Comparison of ENCODE assay signal across 23 cellular contexts in the genomic region with DNA sequence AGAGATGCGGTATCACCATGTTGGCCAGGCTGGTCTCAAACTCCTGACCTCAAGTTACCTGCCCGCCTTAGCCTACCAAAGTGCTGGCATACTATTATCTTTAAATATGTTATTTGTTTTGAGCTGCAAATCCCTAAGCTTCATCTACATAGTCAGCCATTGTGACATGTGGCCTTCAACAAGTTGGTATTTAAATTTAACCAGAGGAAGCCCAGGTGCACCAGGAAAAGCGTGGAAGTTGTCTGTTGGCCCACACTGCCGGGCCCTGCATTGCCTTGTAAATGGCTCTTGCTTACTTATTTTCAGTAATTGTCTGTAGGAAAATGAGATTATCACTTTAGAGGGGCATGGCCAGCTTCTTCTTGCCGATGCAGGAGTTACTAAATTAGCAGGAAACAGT. TPM values are rescaled to one million over a fixed set of nuclear protein-coding genes. Genes with fewer than 3 reads are reported as not detected.
DNase-seq lines count a peak whose midpoint lies in the region; ATAC-seq, FAIRE-seq and TF ChIP-seq lines count a peak whose summit lies in the region.
"Had no signal": no experiment of that assay in that cellular context is flagged by ENCODE, and none has a peak within 500 bp of the region (broad histone marks: within the 10 kb centered on the region; RNA-seq: fewer than 3 reads in every experiment).

No MANE protein-coding gene starts in this region.

- TF ChIP-seq CTCF in GM23338 (conservative IDR thresholded peaks at IDR 0.05; ENCODE audit: low read depth in 2 of 2), result no peak
- TF ChIP-seq CTCF in H1 (IDR thresholded peaks at IDR 0.05; ENCODE audit: control extremely low read depth in 1 of 3, insufficient read depth in 1 of 3, low read depth in 1 of 3, low read length in 3 of 3), result no peak

- H3K4me3 ChIP-seq in GM23338 (0 out of 2 replicates have a peak overlapping the region, but pooled peaks have one; percentile 1), HUES48 (ENCODE audit: low read depth, low read length) (no peak overlapping the region), H1 (ENCODE audit: extremely low read depth in 1 of 4, insufficient read depth in 2 of 4, low read depth in 3 of 4, low read length in 4 of 4) (peak overlapping the region in 1 of 4 experiments; percentile 8; a peak in 1 of 8 replicates), iPS-20b (ENCODE audit: low read length) (peak overlapping the region; percentile 43; the same call in 1 of the 2 replicates)
- H3K4me3 ChIP-seq: BLaER1, GM12878, GM23248, HAP-1 had no signal

- no peak overlapping the region for H3K23ac ChIP-seq in H1 (ENCODE audit: insufficient read length)

- no peak overlapping the region for H3K9ac ChIP-seq in HUES48 (ENCODE audit: low read depth, low read length)
- no peak overlapping the region for H3K9ac ChIP-seq in H1 (replicated peaks in 1 of 4; ENCODE audit: extremely low read depth in 1 of 4, low read depth in 3 of 4, low read length in 3 of 4)
- peak overlapping the region; percentile 51; the same call in 1 of the 2 replicates for H3K9ac ChIP-seq in iPS-20b (ENCODE audit: low read depth, low read length)
- H3K9ac ChIP-seq: BLaER1, GM23248 had no signal

- POLR2A ChIA-PET in H1 (lab: Charles Lee; ENCODE audit: partially characterized antibody), result interaction anchor here (0.6 to 3.5 kb wide), 11 partner anchors 8 to 145 kb away, joined by 3 to 19 read pairs (median 4); a partner anchor contains a TSS

- TF ChIP-seq POLR2A in H1 (IDR thresholded peaks at IDR 0.05; ENCODE audit: control extremely low read depth in 1 of 2, low read depth in 2 of 2, low read length in 2 of 2), result no peak

- no peaks in the 10 kb centered on the region; the same call in 2 of the 3 replicates for H3K36me3 Mint-ChIP-seq in GM23338 (ENCODE audit: low read depth)
- H3K36me3 Mint-ChIP-seq: CD8-positive, alpha-beta memory T cell; IgD-negative memory B cell had no signal

- peak; percentile 71 for DNase-seq in GM23338 (ENCODE audit: low spot score)
- no peak for DNase-seq in H1 (ENCODE audit: low read depth in 1 of 2, low spot score in 2 of 2)
- no peak for DNase-seq in NK-92 treated with Interleukin-12 subunit alpha and Interleukin-12 subunit beta, amount 100 ng/mL, for 24 hours (lab: John Stamatoyannopoulos, UW)
- DNase-seq in NCI-H146 treated with DMSO at 0.1 percent for 48 hours (lab: John Stamatoyannopoulos, UW; ENCODE audit: unreplicated experiment), result no peak
- DNase-seq: 8988T; CD8-positive, alpha-beta memory T cell; COR-L47; DMS 273 treated with DMSO at 0.1 percent for 48 hours; DMS53; DND-41; EL; GM23248; KBM-7 had no signal

- ATAC-seq in GM23338 (peak; percentile 76), GM21360 (IDR thresholded peaks at IDR 0.05; ENCODE audit: unreplicated experiment) (no peak), esophagus mucosa (no peak)
- ATAC-seq: GM12878 had no signal

- H4K5ac ChIP-seq in H1 (ENCODE audit: insufficient read length, low read depth, low read length), result no peak overlapping the region

- peaks cover 2% of the 10 kb centered on the region; the same call in 1 of the 2 replicates for H3K79me1 ChIP-seq in H1 (ENCODE audit: low read depth, low read length)

- H3K23me2 ChIP-seq in H1 (ENCODE audit: low read depth, low read length), result peaks cover 4% of the 10 kb centered on the region; the same call in 1 of the 2 replicates

- no peaks in the 10 kb centered on the region for H3F3A ChIP-seq in GM23338 (replicated peaks; ENCODE audit: low read depth)

- no peak overlapping the region for H3K56ac ChIP-seq in H1 (replicated peaks; ENCODE audit: insufficient read length, low read depth, low read length)

- H2BK20ac ChIP-seq in H1 (ENCODE audit: low read length), result no peak overlapping the region; the same call in 1 of the 2 replicates

- H3K18ac ChIP-seq in H1 (ENCODE audit: extremely low read depth, low read length), result no peak overlapping the region

- H3K4me1 ChIP-seq in GM23338 (ENCODE audit: insufficient read depth) (peaks cover 80% of the 10 kb centered on the region), HUES48 (ENCODE audit: control insufficient read depth, insufficient read depth, low read length) (peaks cover 43% of the 10 kb centered on the region), H1 (replicated peaks in 1 of 4; ENCODE audit: control insufficient read depth in 3 of 4, insufficient read depth in 4 of 4, low read length in 3 of 4) (peaks cover 2 to 31% (median 14%) of the 10 kb centered on the region in 4 experiments; a peak in 6 of 7 replicates), iPS-20b (ENCODE audit: insufficient read depth, low read length) (peaks cover 41% of the 10 kb centered on the region; the same call in 1 of the 2 replicates)

- H2BK15ac ChIP-seq in H1 (ENCODE audit: low read length), result no peak overlapping the region

- 34% methylated on average over 5 of the region's 5 CpGs; no CpG with 5 or more reads in 1 of the 2 experiments for WGBS in H1 (ENCODE audit: extremely low coverage in 1 of 2, insufficient coverage in 1 of 2, insufficient read length in 1 of 2, insufficient replicate concordance in 2 of 2, low coverage in 1 of 2, low lambda C conversion rate in 2 of 2, missing lambda C conversion rate in 1 of 2), 2 experiments

- peak overlapping the region; percentile 96 for H3K27ac Mint-ChIP-seq in GM23338
- H3K27ac Mint-ChIP-seq: CD14-positive monocyte; CD8-positive, alpha-beta memory T cell; IgD-negative memory B cell had no signal

- H3K27ac ChIP-seq in GM23338 (ENCODE audit: low read depth) (peak overlapping the region; percentile 87), HUES48 (ENCODE audit: low read depth, low read length) (peak overlapping the region; percentile 71), H1 (ENCODE audit: low read depth, low read length) (peak overlapping the region; percentile 17; the same call in 1 of the 2 replicates), iPS-20b (ENCODE audit: low read length) (no peak overlapping the region)
- H3K27ac ChIP-seq: BLaER1, GM23248 had no signal

- H2AK5ac ChIP-seq in H1 (ENCODE audit: low read depth, low read length), result no peak overlapping the region; the same call in 1 of the 2 replicates

- H3K36me3 ChIP-seq in GM23338 (ENCODE audit: insufficient read depth), result no peaks in the 10 kb centered on the region
- H3K36me3 ChIP-seq in HUES48 (ENCODE audit: control insufficient read depth, insufficient read depth, low read length), result no peaks in the 10 kb centered on the region
- H3K36me3 ChIP-seq in H1 (ENCODE audit: control insufficient read depth in 2 of 4, insufficient read depth in 4 of 4, low read length in 3 of 4), result no peaks in the 10 kb centered on the region; a peak in 1 of 8 replicates
- no peaks in the 10 kb centered on the region for H3K36me3 ChIP-seq in iPS-20b (ENCODE audit: insufficient read depth, low read depth, low read length)
- H3K36me3 ChIP-seq: BLaER1, HAP-1 had no signal

- H3K27me3 ChIP-seq in GM23338 (ENCODE audit: insufficient read depth) (no peaks in the 10 kb centered on the region), HUES48 (ENCODE audit: control insufficient read depth, insufficient read depth, low read length) (no peaks in the 10 kb centered on the region), H1 (replicated peaks in 1 of 4; ENCODE audit: control insufficient read depth in 3 of 4, extremely low read depth in 1 of 4, insufficient read depth in 3 of 4, low read length in 3 of 4) (no peaks in the 10 kb centered on the region), iPS-20b (ENCODE audit: insufficient read depth, low read length) (no peaks in the 10 kb centered on the region)

- no peak overlapping the region for H3K14ac ChIP-seq in H1 (ENCODE audit: insufficient read length)

- no peaks in the 10 kb centered on the region for H3K9me2 ChIP-seq in GM23338 (ENCODE audit: insufficient read depth)

- H3K4ac ChIP-seq in H1 (replicated peaks; ENCODE audit: insufficient read length, low read depth, low read length), result peak overlapping the region; percentile 5

- H3K9me3 ChIP-seq in HUES48 (ENCODE audit: control insufficient read depth, insufficient read depth, low read length) (no peaks in the 10 kb centered on the region), H1 (ENCODE audit: insufficient read depth in 2 of 2, low read depth in 1 of 2, low read length in 1 of 2) (no peaks in the 10 kb centered on the region), iPS-20b (ENCODE audit: insufficient read depth, low read depth, low read length) (no peaks in the 10 kb centered on the region)
- H3K9me3 ChIP-seq: BLaER1, HAP-1 had no signal

- CTCF ChIA-PET in H1 (lab: Charles Lee; ENCODE audit: partially characterized antibody), result interaction anchor here (0.5 to 2.7 kb wide), 13 partner anchors 9 to 960 kb away, joined by 3 to 13 read pairs (median 4); a partner anchor contains a TSS

- H4K91ac ChIP-seq in H1 (replicated peaks; ENCODE audit: insufficient read length, low read length), result peak overlapping the region; percentile 65

- H3K79me2 ChIP-seq in GM23338 (replicated peaks; ENCODE audit: insufficient read depth) (peaks cover 98% of the 10 kb centered on the region), H1 (ENCODE audit: control insufficient read depth in 1 of 2, insufficient read depth in 2 of 2, low read length in 2 of 2) (peaks cover 49 to 100% of the 10 kb centered on the region in 2 experiments)

- H3K9me3 Mint-ChIP-seq in GM23338, result no peaks in the 10 kb centered on the region
- H3K9me3 Mint-ChIP-seq: CD8-positive, alpha-beta memory T cell; IgD-negative memory B cell had no signal

- H2BK5ac ChIP-seq in H1 (ENCODE audit: low read depth, low read length), result peak overlapping the region; percentile 40

- H2AFZ ChIP-seq in GM23338 (no peak overlapping the region), H1 (ENCODE audit: low read length) (no peak overlapping the region)
- H2AFZ ChIP-seq: GM23248 had no signal

- peaks cover 33% of the 10 kb centered on the region for H4K20me1 ChIP-seq in GM23338 (replicated peaks; ENCODE audit: insufficient read depth)
- H4K20me1 ChIP-seq in H1 (replicated peaks in 1 of 2; ENCODE audit: control insufficient read depth in 1 of 2, insufficient read depth in 2 of 2, low read length in 2 of 2), result peaks cover 11 to 12% of the 10 kb centered on the region in 2 experiments

- H4K8ac ChIP-seq in H1 (ENCODE audit: extremely low read depth, insufficient read depth, low read length), result no peak overlapping the region

- H3K4me3 Mint-ChIP-seq in GM23338, result peak overlapping the region; percentile 32; the same call in 1 of the 3 replicates
- H3K4me3 Mint-ChIP-seq: CD14-positive monocyte; CD8-positive, alpha-beta memory T cell; IgD-negative memory B cell had no signal

- FAIRE-seq in H1 (lab: Jason Lieb, UNC), result no peak
- FAIRE-seq: GM12878, GM19239 had no signal

- no peak overlapping the region for H2BK12ac ChIP-seq in H1 (ENCODE audit: low read depth, low read length)

- no peak for TF ChIP-seq RAD21 in H1 (IDR thresholded peaks at IDR 0.05 in 1 of 2, conservative IDR thresholded peaks at IDR 0.05 in 1 of 2; ENCODE audit: low read depth in 2 of 2, low read length in 2 of 2)

- H3K4me1 Mint-ChIP-seq in GM23338, result peaks cover 66% of the 10 kb centered on the region
- H3K4me1 Mint-ChIP-seq: IgD-negative memory B cell had no signal

- H3K4me2 ChIP-seq in GM23338, result peak overlapping the region; percentile 5
- H3K4me2 ChIP-seq in H1 (ENCODE audit: insufficient read depth in 1 of 2, low read depth in 2 of 2, low read length in 2 of 2), result peak overlapping the region; percentile 33 to 37; a peak in 3 of 4 replicates
- H3K4me2 ChIP-seq: BLaER1 had no signal

- H2BK120ac ChIP-seq in H1 (replicated peaks; ENCODE audit: low read depth, low read length), result peak overlapping the region; percentile 94

- no peak; a peak in 1 of 3 replicates for TF ChIP-seq EP300 in H1 (IDR thresholded peaks at IDR 0.05; ENCODE audit: borderline replicate concordance in 1 of 2, low read depth in 2 of 2, low read length in 2 of 2)

- H3K27me3 Mint-ChIP-seq in GM23338 (ENCODE audit: insufficient read depth, low read depth, poor library complexity), result peaks cover 10% of the 10 kb centered on the region

RNA-seq across cellular contexts. Expression of a gene that starts 6.0 kb away (rescaled TPM):
- total RNA-seq in GM23338 (2014; rRNA removed; shearing (Covaris generic)), result 64.7 and 74.2 TPM in 2 replicates
- polyA plus RNA-seq in GM23338 (2016; fragmentation: Nextera tagmentation; extraction: Ambion mirVana), result 48.9 and 50.5 TPM in 2 replicates
- total RNA-seq in H1 (2021; fragmentation: NEBNext Ultra II Directional; extraction: Animal tissue kit (Norgen Biotek cat#: 25700)), result 135 and 138 TPM in 2 replicates
- 17.6 and 19.7 TPM in 2 replicates for polyA plus RNA-seq in H1 (2011; rRNA removed)
- polyA plus RNA-seq in H1 (2011; cell fraction: cytosol; rRNA removed), result 34.7 TPM
- 91.3 TPM for polyA plus RNA-seq in H1 (2011; cell fraction: nucleus; rRNA removed)
- polyA plus RNA-seq in H1 (2012, experiment 1 of 2), result 42.6 to 53.5 TPM (median 51.2 TPM) in 4 replicates
- 2.1 TPM for polyA plus RNA-seq in H1 (2012, experiment 2 of 2)
- 61.9 TPM for polyA plus RNA-seq in H1 (2013, experiment 1 of 2)
- 56.0 TPM for polyA plus RNA-seq in H1 (2013, experiment 2 of 2)
- polyA minus RNA-seq in H1 (2011; rRNA and poly(A)+ RNA removed), result 69.2 and 84.2 TPM in 2 replicates
- polyA minus RNA-seq in H1 (2011; cell fraction: cytosol; rRNA and poly(A)+ RNA removed), result 47.3 TPM
- polyA minus RNA-seq in H1 (2011; cell fraction: nucleus; rRNA and poly(A)+ RNA removed), result 203 TPM
- 11.1 TPM for total RNA-seq in esophagus mucosa
